13 cellular contexts compared by ENCODE assay signal in the genomic region with DNA sequence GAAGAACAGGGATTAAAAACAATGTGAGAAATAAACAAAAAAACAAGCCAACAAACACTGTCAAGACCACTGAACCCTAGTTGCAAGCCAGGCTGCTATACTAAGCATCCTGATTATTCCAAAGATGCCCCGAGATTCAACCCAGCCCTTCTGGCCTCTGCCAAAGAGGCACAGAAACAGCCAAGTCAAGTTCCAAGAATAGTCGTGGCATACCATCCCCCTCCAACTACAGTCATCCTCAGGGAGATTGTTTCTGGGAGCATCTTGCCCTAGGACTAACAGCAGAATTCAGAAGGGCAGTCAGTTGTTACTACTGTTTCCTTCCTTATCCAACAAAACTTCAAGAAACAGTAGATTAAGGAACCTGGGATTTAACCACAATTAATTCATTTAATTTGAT. TPM values are rescaled to one million over a fixed set of nuclear protein-coding genes. Genes with fewer than 3 reads are reported as not detected.
DNase-seq lines count a peak whose midpoint lies in the region; ATAC-seq and TF ChIP-seq lines count a peak whose summit lies in the region.
"Had no signal": no experiment of that assay in that cellular context is flagged by ENCODE, and none has a peak within 500 bp of the region (broad histone marks: within the 10 kb centered on the region; RNA-seq: fewer than 3 reads in every experiment).

No MANE protein-coding gene starts in this region.

- H4K8ac ChIP-seq in IMR-90 (ENCODE audit: low read depth in 2 of 2, low read length in 2 of 2), result peak overlapping the region in 1 of 2 experiments; percentile 6; a peak in 1 of 4 replicates

- H3K79me1 ChIP-seq in IMR-90 (ENCODE audit: low read depth in 1 of 2, low read length in 2 of 2), result peaks cover 13 to 47% of the 10 kb centered on the region in 2 experiments

- H3K18ac ChIP-seq in IMR-90 (ENCODE audit: low read depth, low read length), result peak overlapping the region; percentile 31; the same call in 1 of the 2 replicates

- H3K9me3 ChIP-seq in IMR-90 (ENCODE audit: control insufficient read depth, insufficient read depth, low read length) (no peaks in the 10 kb centered on the region), esophagus squamous epithelium (no peaks in the 10 kb centered on the region)
- H3K9me3 ChIP-seq: BE2C, vagina had no signal

- H3K4me2 ChIP-seq in IMR-90 (ENCODE audit: low read depth, low read length), result peak overlapping the region; percentile 21; the same call in 1 of the 2 replicates

- POLR2A ChIA-PET in AG04449 (lab: Yijun Ruan, JAX), result no interaction called here
- POLR2A ChIA-PET in IMR-90 (lab: Charles Lee; ENCODE audit: unreplicated experiment), result no interaction called here

- H2BK5ac ChIP-seq in IMR-90 (ENCODE audit: low read depth, low read length, poor library complexity, severe bottlenecking), result peak overlapping the region; percentile 43

- H4K20me1 ChIP-seq in IMR-90 (ENCODE audit: insufficient read depth, low read length), result no peaks in the 10 kb centered on the region

- no peak overlapping the region for H2AFZ ChIP-seq in IMR-90 (replicated peaks; ENCODE audit: low read length, poor library complexity)
- H2AFZ ChIP-seq: parathyroid adenoma had no signal

- H3K9ac ChIP-seq in IMR-90 (ENCODE audit: low read depth, low read length), result no peak overlapping the region
- H3K9ac ChIP-seq: parathyroid adenoma had no signal

- H2BK120ac ChIP-seq in IMR-90 (ENCODE audit: low read depth, low read length), result peak overlapping the region; percentile 4; the same call in 1 of the 2 replicates

- TF ChIP-seq RAD21 in IMR-90 (IDR thresholded peaks at IDR 0.05; ENCODE audit: low read length), result no peak

- no peak for TF ChIP-seq CTCF in AG04449 (IDR thresholded peaks at IDR 0.05; ENCODE audit: insufficient read depth, low read length, missing control alignments)
- TF ChIP-seq CTCF in IMR-90 (conservative IDR thresholded peaks at IDR 0.05; ENCODE audit: low read depth, low read length), result no peak
- TF ChIP-seq CTCF in esophagus squamous epithelium (IDR thresholded peaks at IDR 0.05), result no peak

- H4K5ac ChIP-seq in IMR-90 (ENCODE audit: low read depth, low read length), result peak overlapping the region; percentile 35; the same call in 1 of the 2 replicates

- ATAC-seq in IMR-90 (ENCODE audit: low read depth) (peak; percentile 65), HG02884 (IDR thresholded peaks at IDR 0.05; ENCODE audit: unreplicated experiment) (no peak)

- intact Hi-C loops in IMR-90 (cut with micrococcal nuclease) (loop anchor here (5.0 kb wide), 1 partner anchor 35 kb away; no protein-coding TSS in a partner anchor), esophagus squamous epithelium (cut with DNase I) (no loop called here)

- TF ChIP-seq POLR2A in IMR-90 (IDR thresholded peaks at IDR 0.05; ENCODE audit: low read depth, low read length) (no peak), esophagus squamous epithelium (IDR thresholded peaks at IDR 0.05) (no peak)

- in situ Hi-C loops in IMR-90 (cut with MboI; ENCODE audit: low sequenced_read_pairs), result no loop called here

- dilution Hi-C loops in IMR-90 (cut with HindIII; ENCODE audit: low sequenced_read_pairs, unreplicated experiment), result no loop called here

- peak overlapping the region; percentile 28; the same call in 1 of the 2 replicates for H3K4ac ChIP-seq in IMR-90 (ENCODE audit: low read depth, low read length)

- 0 out of 3 replicates have a peak overlapping the region, but pooled peaks have one; percentile 2 for H2BK15ac ChIP-seq in IMR-90 (ENCODE audit: low read depth, low read length)

- no peak overlapping the region for H3K23ac ChIP-seq in IMR-90 (ENCODE audit: low read depth, low read length)

- CTCF ChIA-PET in AG04449 (lab: Yijun Ruan, JAX) (interaction anchor here (1.3 kb wide), 1 partner anchor 57 kb away, joined by 4 read pairs; no protein-coding TSS in a partner anchor), IMR-90 (lab: Yijun Ruan, JAX) (no interaction called here)

- no peak overlapping the region for H4K91ac ChIP-seq in IMR-90 (ENCODE audit: insufficient read depth, low read depth, low read length)

- BruUV-seq in IMR-90 (replicated peaks; lab: Mats Ljungman, UMichigan), result no TSS peak

- H2BK20ac ChIP-seq in IMR-90 (ENCODE audit: low read depth, low read length), result peak overlapping the region; percentile 4; the same call in 1 of the 2 replicates

- no peaks in the 10 kb centered on the region for H3K27me3 ChIP-seq in IMR-90 (ENCODE audit: control insufficient read depth, insufficient read depth, low read length)
- H3K27me3 ChIP-seq in esophagus squamous epithelium, result no peaks in the 10 kb centered on the region
- H3K27me3 ChIP-seq: BE2C, vagina had no signal

- H3K27ac ChIP-seq in IMR-90 (ENCODE audit: insufficient read depth, low read length) (no peak overlapping the region), esophagus squamous epithelium (peak overlapping the region in 3 of 4 donors; percentile 1 to 19 (median 16))
- H3K27ac ChIP-seq: parathyroid adenoma, vagina, VCaP had no signal

- no CpG with 5 or more reads among the region's 2 CpGs for WGBS in IMR-90 (ENCODE audit: extremely low coverage in 2 of 2, insufficient read length in 1 of 2), 2 experiments
- WGBS in esophagus squamous epithelium, 2 donors, result 18 to 46% methylated on average over 2 of the region's 2 CpGs

- H2AK9ac ChIP-seq in IMR-90 (replicated peaks; ENCODE audit: low read depth, low read length, poor library complexity), result no peak overlapping the region

- H3K4me3 ChIP-seq in AG04449 (ENCODE audit: low read depth, low read length), result no peak overlapping the region
- H3K4me3 ChIP-seq in IMR-90 (ENCODE audit: insufficient read depth, low read depth, low read length), result no peak overlapping the region
- H3K4me3 ChIP-seq in esophagus squamous epithelium, result no peak overlapping the region
- H3K4me3 ChIP-seq: vagina had no signal

- H3K36me3 ChIP-seq in IMR-90 (ENCODE audit: control insufficient read depth, insufficient read depth, low read length), result no peaks in the 10 kb centered on the region
- no peaks in the 10 kb centered on the region for H3K36me3 ChIP-seq in esophagus squamous epithelium
- H3K36me3 ChIP-seq: BE2C, vagina had no signal

- 0 out of 2 replicates have a peak overlapping the region, but pooled peaks have one; percentile 5 for H3K14ac ChIP-seq in IMR-90 (replicated peaks; ENCODE audit: low read depth, low read length)

- no peaks in the 10 kb centered on the region for H3K9me1 ChIP-seq in IMR-90 (ENCODE audit: insufficient read depth, low read length)

- no peak overlapping the region for H2AK5ac ChIP-seq in IMR-90 (ENCODE audit: low read depth, low read length)

- H3K4me1 ChIP-seq in IMR-90 (ENCODE audit: control insufficient read depth, insufficient read depth, low read length) (peaks cover 16% of the 10 kb centered on the region), esophagus squamous epithelium (peaks cover 10 to 42% (median 22%) of the 10 kb centered on the region in 3 donors)
- H3K4me1 ChIP-seq: BE2C, parathyroid adenoma had no signal

- peak; percentile 61 for DNase-seq in AG04449 (ENCODE audit: low read depth, low spot score)
- DNase-seq in IMR-90, result peak; percentile 55
- DNase-seq in esophagus squamous epithelium (lab: John Stamatoyannopoulos, UW), result no peak
- DNase-seq in myocyte (ENCODE audit: low read depth), result peak; percentile 92
- no peak for DNase-seq in NCI-H446 treated with DMSO at 0.1 percent for 48 hours (lab: John Stamatoyannopoulos, UW)
- no peak for DNase-seq in NCI-H510A treated with DMSO at 0.1 percent for 48 hours (lab: John Stamatoyannopoulos, UW)
- no peak for DNase-seq in DMS153 treated with DMSO at 0.1 percent for 48 hours (lab: John Stamatoyannopoulos, UW; ENCODE audit: unreplicated experiment)
- DNase-seq: BE2C; stimulated activated CD4-positive, alpha-beta T cell treated with anti-CD3 and anti-CD28 coated beads, Interleukin-2, amount 100 ng/mL, for 24 hours had no signal

- H3K56ac ChIP-seq in IMR-90 (ENCODE audit: extremely low read depth, insufficient read depth, low read length), result no peak overlapping the region

TF ChIP-seq in IMR-90, 13 proteins besides CTCF, POLR2A, EP300 and RAD21 (continues in another document):
- TF ChIP-seq, protein P1, sequence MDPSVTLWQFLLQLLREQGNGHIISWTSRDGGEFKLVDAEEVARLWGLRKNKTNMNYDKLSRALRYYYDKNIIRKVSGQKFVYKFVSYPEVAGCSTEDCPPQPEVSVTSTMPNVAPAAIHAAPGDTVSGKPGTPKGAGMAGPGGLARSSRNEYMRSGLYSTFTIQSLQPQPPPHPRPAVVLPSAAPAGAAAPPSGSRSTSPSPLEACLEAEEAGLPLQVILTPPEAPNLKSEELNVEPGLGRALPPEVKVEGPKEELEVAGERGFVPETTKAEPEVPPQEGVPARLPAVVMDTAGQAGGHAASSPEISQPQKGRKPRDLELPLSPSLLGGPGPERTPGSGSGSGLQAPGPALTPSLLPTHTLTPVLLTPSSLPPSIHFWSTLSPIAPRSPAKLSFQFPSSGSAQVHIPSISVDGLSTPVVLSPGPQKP (IDR thresholded peaks at IDR 0.05; ENCODE audit: borderline replicate concordance, low read depth, low read length), result no peak
- TF ChIP-seq RCOR1 (IDR thresholded peaks at IDR 0.05; ENCODE audit: insufficient replicate concordance, low read length) (no peak), MAFK (IDR thresholded peaks at IDR 0.05; ENCODE audit: low read depth, low read length) (no peak), RFX5 (IDR thresholded peaks at IDR 0.05; ENCODE audit: low read depth, low read length) (no peak), CEBPB (IDR thresholded peaks at IDR 0.05; ENCODE audit: low read depth, low read length) (no peak), MXI1 (IDR thresholded peaks at IDR 0.05; ENCODE audit: borderline replicate concordance, low read depth, low read length) (no peak), MAZ (IDR thresholded peaks at IDR 0.05; ENCODE audit: borderline replicate concordance, low read depth, low read length) (no peak), SMC3 (IDR thresholded peaks at IDR 0.05; ENCODE audit: low read depth, low read length) (no peak), CHD1 (IDR thresholded peaks at IDR 0.05; ENCODE audit: low read depth, low read length) (no peak), BHLHE40 (IDR thresholded peaks at IDR 0.05; ENCODE audit: low read depth, low read length) (no peak)
- TF ChIP-seq, protein P2, sequence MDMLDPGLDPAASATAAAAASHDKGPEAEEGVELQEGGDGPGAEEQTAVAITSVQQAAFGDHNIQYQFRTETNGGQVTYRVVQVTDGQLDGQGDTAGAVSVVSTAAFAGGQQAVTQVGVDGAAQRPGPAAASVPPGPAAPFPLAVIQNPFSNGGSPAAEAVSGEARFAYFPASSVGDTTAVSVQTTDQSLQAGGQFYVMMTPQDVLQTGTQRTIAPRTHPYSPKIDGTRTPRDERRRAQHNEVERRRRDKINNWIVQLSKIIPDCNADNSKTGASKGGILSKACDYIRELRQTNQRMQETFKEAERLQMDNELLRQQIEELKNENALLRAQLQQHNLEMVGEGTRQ (IDR thresholded peaks at IDR 0.05; ENCODE audit: low read depth, low read length), result no peak

RNA-seq across cellular contexts. Expression of a gene that starts 52.3 kb away (rescaled TPM):
- total RNA-seq in IMR-90 (2012; rRNA removed) (88.3 and 110 TPM in 2 replicates), esophagus squamous epithelium (10 to 100 TPM in 1 of 4 donors, 1 to 10 TPM in 3; 3.3 to 12.0 (median 6.2) TPM), myocyte (43.2 and 60.3 TPM in 2 replicates)
- 9.0 and 9.7 TPM in 2 replicates for polyA plus RNA-seq in IMR-90 (2012; rRNA removed)
- polyA plus RNA-seq in IMR-90 (2012; cell fraction: cytosol; rRNA removed), result 2.6 and 2.9 TPM in 2 replicates
- polyA plus RNA-seq in IMR-90 (2012; cell fraction: nucleus; rRNA removed; ENCODE audit: low replicate concordance), result 17.3 and 33.4 TPM in 2 replicates
- 24.8 TPM for polyA plus RNA-seq in myocyte (2012)

Comparison
In these comparisons a context has a peak if more than half of its experiments do, and no peak if none do; other contexts are left out.
1. DNase-seq: peak in AG04449 (single experiment), IMR-90 (single experiment) and myocyte (single experiment); none in esophagus squamous epithelium (single experiment), NCI-H446 treated with DMSO at 0.1 percent for 48 hours (single experiment), NCI-H510A treated with DMSO at 0.1 percent for 48 hours (single experiment) and DMS153 treated with DMSO at 0.1 percent for 48 hours (single experiment).